ENCODE assay signal across 11 cellular contexts in genomic region chr19:40366697-40367561, GRCh38. TPM values are rescaled to one million over a fixed set of nuclear protein-coding genes. Genes with fewer than 3 reads are reported as not detected.
DNase-seq lines count a peak whose midpoint lies in the region; ATAC-seq lines count a peak whose summit lies in the region.
"Had no signal": no experiment of that assay in that cellular context is flagged by ENCODE, and none has a peak within 500 bp of the region (broad histone marks: within the 10 kb centered on the region; RNA-seq: fewer than 3 reads in every experiment).

No MANE protein-coding gene starts in this region.

- peak overlapping the region; percentile 66; the same call in 1 of the 2 replicates for H3K9ac ChIP-seq in ES-I3 (ENCODE audit: low read depth, low read length)

- peaks cover 9% of the 10 kb centered on the region; the same call in 1 of the 2 replicates for H3K4me1 ChIP-seq in ES-I3 (ENCODE audit: insufficient read depth, low read length)
- H3K4me1 ChIP-seq in SJCRH30, result peaks cover 25% of the 10 kb centered on the region
- peaks cover 23% of the 10 kb centered on the region for H3K4me1 ChIP-seq in neuron (ENCODE audit: insufficient read depth, low read length)

- H3K9me3 ChIP-seq in ES-I3 (ENCODE audit: control insufficient read depth, insufficient read depth, low read length) (no peaks in the 10 kb centered on the region), SJCRH30 (replicated peaks) (no peaks in the 10 kb centered on the region), neuron (ENCODE audit: low read length) (no peaks in the 10 kb centered on the region)
- H3K9me3 ChIP-seq: esophagus muscularis mucosa, mucosa of descending colon had no signal

- peaks cover 14% of the 10 kb centered on the region for H3K36me3 ChIP-seq in ES-I3 (ENCODE audit: insufficient read depth, low read length)
- peaks cover 11% of the 10 kb centered on the region for H3K36me3 ChIP-seq in SJCRH30
- H3K36me3 ChIP-seq in neuron (ENCODE audit: insufficient read depth, low read length), result peaks cover 34% of the 10 kb centered on the region

- no peak overlapping the region for H2AFZ ChIP-seq in neuron (ENCODE audit: low read depth, low read length)

- no peak for ATAC-seq in GM18858 (IDR thresholded peaks at IDR 0.05; ENCODE audit: unreplicated experiment)
- no peak for ATAC-seq in GM19023 (IDR thresholded peaks at IDR 0.05; ENCODE audit: unreplicated experiment)
- no peak for ATAC-seq in GM19452 (IDR thresholded peaks at IDR 0.05; ENCODE audit: unreplicated experiment)

- no peaks in the 10 kb centered on the region for H3K27me3 ChIP-seq in SJCRH30
- H3K27me3 ChIP-seq in neuron (ENCODE audit: insufficient read depth, low read length), result no peaks in the 10 kb centered on the region
- H3K27me3 ChIP-seq: esophagus muscularis mucosa had no signal

- H3K27ac ChIP-seq in SJCRH30, result peak overlapping the region; percentile 48

- H3K4me3 ChIP-seq in SJCRH30 (peak overlapping the region; percentile 52), neuron (ENCODE audit: low read length) (peak overlapping the region; percentile 68)
- H3K4me3 ChIP-seq: mucosa of descending colon had no signal

- peak; percentile 48 to 56 for DNase-seq in SJCRH30
- peak; percentile 3 for DNase-seq in fibroblast of the conjunctiva (ENCODE audit: low read depth)
- no peak for DNase-seq in activated CD4-positive, alpha-beta T cell treated with anti-CD3 and anti-CD28 coated beads, Interleukin-2, amount 50 U/mL, for 1 hour
- DNase-seq: NCI-H526 treated with DMSO at 0.1 percent for 48 hours had no signal

RNA-seq across cellular contexts. Expression of gene PLD3, which starts 18.4 kb away (rescaled TPM):
- total RNA-seq in SJCRH30 (2014; rRNA removed; shearing (Covaris generic)), result 287 and 295 TPM in 2 replicates

RNA-seq across cellular contexts. Expression of gene C19orf47, which starts 18.7 kb away (rescaled TPM):
- total RNA-seq in SJCRH30 (2014; rRNA removed; shearing (Covaris generic)), result 33.7 and 35.4 TPM in 2 replicates

RNA-seq across cellular contexts. Expression of gene HIPK4, which starts 23.1 kb away (rescaled TPM):
- 0.10 TPM in 1 of 2 replicates, not detected in the other for total RNA-seq in SJCRH30 (2014; rRNA removed; shearing (Covaris generic))

RNA-seq across cellular contexts. Expression of gene PRX, which starts 46.2 kb away (rescaled TPM):
- 2.9 and 4.0 TPM in 2 replicates for total RNA-seq in SJCRH30 (2014; rRNA removed; shearing (Covaris generic))

RNA-seq across cellular contexts. Expression of gene SERTAD1, which starts 58.9 kb away (rescaled TPM):
- 4.4 and 5.3 TPM in 2 replicates for total RNA-seq in SJCRH30 (2014; rRNA removed; shearing (Covaris generic))
